Comparison of ENCODE assay signal across 1 cellular context in the genomic region with DNA sequence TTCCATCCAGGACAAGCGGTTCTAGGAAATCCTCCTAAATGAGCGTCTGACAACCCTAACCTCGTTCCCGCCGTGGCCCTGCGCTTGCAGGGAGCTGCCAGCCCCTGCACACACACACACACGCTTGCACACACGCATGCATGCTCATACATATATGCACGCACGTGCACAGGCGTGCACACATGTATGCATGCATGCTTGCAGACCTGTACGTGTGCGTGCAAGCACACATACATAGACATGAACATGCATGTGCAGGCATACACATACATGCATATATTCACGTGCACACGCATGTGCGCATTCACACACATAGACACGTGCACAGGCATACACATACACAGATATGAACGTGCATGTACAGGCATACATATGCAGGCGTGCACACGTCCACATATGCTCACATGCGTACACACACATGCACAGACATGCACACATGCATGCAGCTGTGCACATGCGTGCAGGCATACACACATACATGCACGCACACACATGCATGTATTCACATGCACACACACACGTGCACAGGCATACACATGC.
TF ChIP-seq lines count a peak whose summit lies in the region.

No MANE protein-coding gene starts in this region.

TF ChIP-seq in HEK293, 187 proteins besides CTCF, POLR2A, EP300 and RAD21 (continued from another document):
- TF ChIP-seq, protein P1, sequence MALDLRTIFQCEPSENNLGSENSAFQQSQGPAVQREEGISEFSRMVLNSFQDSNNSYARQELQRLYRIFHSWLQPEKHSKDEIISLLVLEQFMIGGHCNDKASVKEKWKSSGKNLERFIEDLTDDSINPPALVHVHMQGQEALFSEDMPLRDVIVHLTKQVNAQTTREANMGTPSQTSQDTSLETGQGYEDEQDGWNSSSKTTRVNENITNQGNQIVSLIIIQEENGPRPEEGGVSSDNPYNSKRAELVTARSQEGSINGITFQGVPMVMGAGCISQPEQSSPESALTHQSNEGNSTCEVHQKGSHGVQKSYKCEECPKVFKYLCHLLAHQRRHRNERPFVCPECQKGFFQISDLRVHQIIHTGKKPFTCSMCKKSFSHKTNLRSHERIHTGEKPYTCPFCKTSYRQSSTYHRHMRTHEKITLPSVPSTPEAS (tag by site-specific recombination; IDR thresholded peaks at IDR 0.05), result 0 out of 2 replicates have a peak, but pooled peaks have one; percentile 15
